Comparison of ENCODE assay signal across 26 cellular contexts in genomic region chr17:72843591-72843990, GRCh38.
"Had no signal": no experiment of that assay in that cellular context is flagged by ENCODE, and none has a peak within 500 bp of the region (broad histone marks: within the 10 kb centered on the region; RNA-seq: fewer than 3 reads in every experiment).

No MANE protein-coding gene starts in this region.

- H3K9me3 ChIP-seq: body of pancreas had no signal

- H3K36me3 ChIP-seq: breast epithelium had no signal

- H3K4me1 ChIP-seq: body of pancreas, breast epithelium had no signal

- H3K4me3 ChIP-seq: body of pancreas, breast epithelium had no signal

- DNase-seq: activated CD4-positive, alpha-beta T cell treated with anti-CD3 and anti-CD28 coated beads for 1 hour; activated CD4-positive, alpha-beta T cell treated with anti-CD3 and anti-CD28 coated beads for 48 hours; activated CD4-positive, CD25-positive, alpha-beta regulatory T cell; activated CD8-positive, alpha-beta T cell treated with anti-CD3 and anti-CD28 coated beads for 36 hours; activated gamma-delta T cell; activated naive CD4-positive, alpha-beta T cell treated with Interleukin-2 at 50 U/mL for 16 hours; activated naive CD8-positive, alpha-beta T cell treated with anti-CD3 and anti-CD28 coated beads, Interleukin-2, amount 10 ng/mL, durations not matched to agents 7 days and 5 days; activated T-cell treated with anti-CD3 and anti-CD28 coated beads, Interleukin-2, amount 50 U/mL, for 1 hour; body of pancreas; Kasumi-1; MM.1S; MV-4-11; NCI-H1092; NCI-H1436 treated with DMSO at 0.1 percent for 48 hours; NCI-H1694 treated with DMSO at 0.1 percent for 48 hours; NCI-H2029; NCI-H345; NCI-H510A; NCI-H526; NCI-H748 treated with DMSO at 0.1 percent for 48 hours; NK-92 treated with Interleukin-12 subunit alpha and Interleukin-12 subunit beta, amount 100 ng/mL, for 24 hours; Right ventricle myocardium superior; SW 1271; T1000; WERI-Rb-1 had no signal

- ATAC-seq: activated CD8-positive, alpha-beta T cell treated with anti-CD3 and anti-CD28 coated beads for 36 hours; body of pancreas had no signal
